Comparison of ENCODE assay signal across 7 cellular contexts in genomic region chr15:75001310-75001709, GRCh38.
"Had no signal": no experiment of that assay in that cellular context is flagged by ENCODE, and none has a peak within 500 bp of the region (broad histone marks: within the 10 kb centered on the region; RNA-seq: fewer than 3 reads in every experiment).

No MANE protein-coding gene starts in this region.

- H3K4me3 ChIP-seq: GM23338 had no signal

- FAIRE-seq: H1, H54, HepG2 had no signal

- H3K4me2 ChIP-seq: GM23338 had no signal

- H3K27ac ChIP-seq: HL-60 had no signal

- DNase-seq: H9, HCEC 1CT had no signal

- H2AFZ ChIP-seq: GM23338 had no signal

- ATAC-seq: GM23338, HepG2 had no signal
